Comparison of ENCODE assay signal across 17 cellular contexts in genomic region chr16:86946981-86947380, GRCh38.
A peak's percentile ranks its signal among the peaks of the same experiment; 100 is the strongest.
DNase-seq lines count a peak whose midpoint lies in the region; ATAC-seq, FAIRE-seq and TF ChIP-seq lines count a peak whose summit lies in the region.
"Had no signal": no experiment of that assay in that cellular context is flagged by ENCODE, and none has a peak within 500 bp of the region (broad histone marks: within the 10 kb centered on the region; RNA-seq: fewer than 3 reads in every experiment).

No MANE protein-coding gene starts in this region.

- H3K4me3 ChIP-seq in ACC112 (ENCODE audit: low read depth, low read length) (no peak overlapping the region; the same call in 1 of the 2 replicates), HUES64 (ENCODE audit: low read length) (no peak overlapping the region), H1 (ENCODE audit: extremely low read depth in 1 of 4, insufficient read depth in 2 of 4, low read depth in 3 of 4, low read length in 4 of 4) (no peak overlapping the region), trophoblast cell (ENCODE audit: low read depth, low read length) (no peak overlapping the region)
- H3K4me3 ChIP-seq: GM23338 had no signal

- no peaks in the 10 kb centered on the region for H3K27me3 ChIP-seq in ACC112 (ENCODE audit: insufficient read depth, low read length)
- H3K27me3 ChIP-seq in HUES64 (ENCODE audit: insufficient read depth, low read length) = no peaks in the 10 kb centered on the region
- H3K27me3 ChIP-seq in H1 (replicated peaks in 1 of 4; ENCODE audit: control insufficient read depth in 3 of 4, extremely low read depth in 1 of 4, insufficient read depth in 3 of 4, low read length in 3 of 4) = no peaks in the 10 kb centered on the region
- no peaks in the 10 kb centered on the region for H3K27me3 ChIP-seq in trophoblast cell (ENCODE audit: insufficient read depth, low read length)

- H3K27me3 Mint-ChIP-seq in WTC11 (ENCODE audit: low read depth) = no peaks in the 10 kb centered on the region

- H3K56ac ChIP-seq in H1 (replicated peaks; ENCODE audit: insufficient read length, low read depth, low read length) = no peak overlapping the region

- H3K27ac ChIP-seq in ACC112 (ENCODE audit: low read depth, low read length) (peak overlapping the region; percentile 47), HUES64 (ENCODE audit: low read depth, low read length) (no peak overlapping the region), H1 (ENCODE audit: low read depth, low read length) (no peak overlapping the region), trophoblast cell (ENCODE audit: low read depth, low read length) (no peak overlapping the region)

- no peaks in the 10 kb centered on the region; the same call in 1 of the 2 replicates for H3K9me3 Mint-ChIP-seq in WTC11
- H3K9me3 Mint-ChIP-seq: GM23338 had no signal

- H4K91ac ChIP-seq in H1 (replicated peaks; ENCODE audit: insufficient read length, low read length) (peak overlapping the region; percentile 51), trophoblast cell (ENCODE audit: low read depth, low read length) (peak overlapping the region; percentile 41)

- peaks cover 43% of the 10 kb centered on the region for H3K4me1 ChIP-seq in ACC112 (ENCODE audit: control insufficient read depth, insufficient read depth, low read length, unreplicated experiment)
- peaks cover 15% of the 10 kb centered on the region for H3K4me1 ChIP-seq in HUES64 (ENCODE audit: insufficient read depth, low read length)
- H3K4me1 ChIP-seq in H1 (replicated peaks in 1 of 4; ENCODE audit: control insufficient read depth in 3 of 4, insufficient read depth in 4 of 4, low read length in 3 of 4) = peaks cover 0 to 7% (median 1%) of the 10 kb centered on the region in 4 experiments; a peak in 2 of 7 replicates
- peaks cover 12 to 13% of the 10 kb centered on the region in 2 experiments for H3K4me1 ChIP-seq in trophoblast cell (ENCODE audit: control insufficient read depth in 1 of 2, insufficient read depth in 2 of 2, low read length in 2 of 2)

- H3K4ac ChIP-seq in H1 (replicated peaks; ENCODE audit: insufficient read length, low read depth, low read length) (no peak overlapping the region), trophoblast cell (ENCODE audit: low read depth, low read length) (no peak overlapping the region)

- FAIRE-seq in H1 (lab: Jason Lieb, UNC) = no peak
- FAIRE-seq: GM12891, GM18507 had no signal

- H4K12ac ChIP-seq in trophoblast cell (ENCODE audit: low read depth, low read length) = no peak overlapping the region

- no peak overlapping the region for H3K27ac Mint-ChIP-seq in WTC11
- H3K27ac Mint-ChIP-seq: CD14-positive monocyte, GM23338 had no signal

- peaks cover 0 to 4% of the 10 kb centered on the region in 2 experiments for H4K20me1 ChIP-seq in H1 (replicated peaks in 1 of 2; ENCODE audit: control insufficient read depth in 1 of 2, insufficient read depth in 2 of 2, low read length in 2 of 2)

- H2BK120ac ChIP-seq in H1 (replicated peaks; ENCODE audit: low read depth, low read length) = no peak overlapping the region
- H2BK120ac ChIP-seq in trophoblast cell (ENCODE audit: insufficient read depth, low read length, poor library complexity) = peak overlapping the region; percentile 45

- peaks cover 8% of the 10 kb centered on the region; the same call in 1 of the 2 replicates for H3K23me2 ChIP-seq in H1 (ENCODE audit: low read depth, low read length)

- peaks cover 13% of the 10 kb centered on the region for H3K4me1 Mint-ChIP-seq in WTC11
- H3K4me1 Mint-ChIP-seq: CD14-positive monocyte had no signal

- H3K4me3 Mint-ChIP-seq in WTC11 = no peak overlapping the region
- H3K4me3 Mint-ChIP-seq: CD14-positive monocyte, GM23338 had no signal

- H3K36me3 ChIP-seq in ACC112 (ENCODE audit: insufficient read depth, low read length) (no peaks in the 10 kb centered on the region; the same call in 1 of the 2 replicates), HUES64 (ENCODE audit: insufficient read depth, low read length) (no peaks in the 10 kb centered on the region), H1 (ENCODE audit: control insufficient read depth in 2 of 4, insufficient read depth in 4 of 4, low read length in 3 of 4) (no peaks in the 10 kb centered on the region), trophoblast cell (ENCODE audit: control insufficient read depth in 1 of 2, insufficient read depth in 2 of 2, low read length in 2 of 2) (no peaks in the 10 kb centered on the region)

- H3K4me2 ChIP-seq in H1 (ENCODE audit: insufficient read depth in 1 of 2, low read depth in 2 of 2, low read length in 2 of 2) = no peak overlapping the region
- H3K4me2 ChIP-seq in trophoblast cell (ENCODE audit: low read length) = peak overlapping the region; percentile 20
- H3K4me2 ChIP-seq: GM23338 had no signal

- H3K9me3 ChIP-seq in HUES64 (ENCODE audit: insufficient read depth, low read depth, low read length) (no peaks in the 10 kb centered on the region), H1 (ENCODE audit: insufficient read depth in 2 of 2, low read depth in 1 of 2, low read length in 1 of 2) (no peaks in the 10 kb centered on the region), trophoblast cell (ENCODE audit: insufficient read depth, low read depth, low read length) (no peaks in the 10 kb centered on the region)

- H3K79me2 ChIP-seq in ACC112 (ENCODE audit: control insufficient read depth, insufficient read depth, low read length, unreplicated experiment) = peaks cover 4% of the 10 kb centered on the region
- H3K79me2 ChIP-seq in H1 (ENCODE audit: control insufficient read depth in 1 of 2, insufficient read depth in 2 of 2, low read length in 2 of 2) = no peaks in the 10 kb centered on the region
- H3K79me2 ChIP-seq in trophoblast cell (ENCODE audit: control insufficient read depth, insufficient read depth, low read length, poor library complexity) = peaks cover 4% of the 10 kb centered on the region

- 79% methylated on average over 10 of the region's 10 CpGs for WGBS in HUES64
- WGBS in H1 (ENCODE audit: extremely low coverage in 1 of 2, insufficient coverage in 1 of 2, insufficient read length in 1 of 2, insufficient replicate concordance in 2 of 2, low coverage in 1 of 2, low lambda C conversion rate in 2 of 2, missing lambda C conversion rate in 1 of 2), 2 experiments = 86% methylated on average over 9 of the region's 10 CpGs; no CpG with 5 or more reads in 1 of the 2 experiments
- no CpG with 5 or more reads among the region's 10 CpGs for WGBS in trophoblast cell (ENCODE audit: extremely low coverage, insufficient coverage, insufficient read length)

- ATAC-seq in GM21529 (IDR thresholded peaks at IDR 0.05; ENCODE audit: unreplicated experiment) (no peak), WTC11 (no peak)

- H3K14ac ChIP-seq in H1 (ENCODE audit: insufficient read length) = no peak overlapping the region
- peak overlapping the region; percentile 80 for H3K14ac ChIP-seq in trophoblast cell (ENCODE audit: low read length)

- POLR2A ChIA-PET in H1 (lab: Charles Lee; ENCODE audit: partially characterized antibody) = no interaction called here
- POLR2A ChIA-PET in WTC11 (lab: Charles Lee) = no interaction called here

- 0 out of 2 replicates have a peak overlapping the region, but pooled peaks have one; percentile 25 for H3K9ac ChIP-seq in HUES64 (ENCODE audit: low read depth, low read length)
- H3K9ac ChIP-seq in H1 (replicated peaks in 1 of 4; ENCODE audit: extremely low read depth in 1 of 4, low read depth in 3 of 4, low read length in 3 of 4) = no peak overlapping the region
- H3K9ac ChIP-seq in trophoblast cell (ENCODE audit: low read length) = no peak overlapping the region

- TF ChIP-seq EP300 in H1 (IDR thresholded peaks at IDR 0.05; ENCODE audit: borderline replicate concordance in 1 of 2, low read depth in 2 of 2, low read length in 2 of 2) = no peak

- no peak overlapping the region for H3K23ac ChIP-seq in H1 (ENCODE audit: insufficient read length)
- H3K23ac ChIP-seq in trophoblast cell (ENCODE audit: low read length) = no peak overlapping the region

- H4K5ac ChIP-seq in H1 (ENCODE audit: insufficient read length, low read depth, low read length) = no peak overlapping the region

- peak overlapping the region; percentile 12; the same call in 1 of the 2 replicates for H4K8ac ChIP-seq in H1 (ENCODE audit: extremely low read depth, insufficient read depth, low read length)
- H4K8ac ChIP-seq in trophoblast cell (ENCODE audit: low read depth, low read length) = peak overlapping the region; percentile 3

- no peak for TF ChIP-seq RAD21 in H1 (IDR thresholded peaks at IDR 0.05 in 1 of 2, conservative IDR thresholded peaks at IDR 0.05 in 1 of 2; ENCODE audit: low read depth in 2 of 2, low read length in 2 of 2)

- no peaks in the 10 kb centered on the region for H3K36me3 Mint-ChIP-seq in WTC11
- H3K36me3 Mint-ChIP-seq: CD14-positive monocyte had no signal

- TF ChIP-seq POLR2A in H1 (IDR thresholded peaks at IDR 0.05; ENCODE audit: control extremely low read depth in 1 of 2, low read depth in 2 of 2, low read length in 2 of 2) = no peak

- CTCF ChIA-PET in H1 (lab: Charles Lee; ENCODE audit: partially characterized antibody) (interaction anchor here (1.0 to 2.8 kb wide), 4 partner anchors 12 to 383 kb away, joined by 3 to 10 read pairs (median 3); no protein-coding TSS in a partner anchor), WTC11 (lab: Charles Lee) (interaction anchor here (1.1 to 1.2 kb wide), 2 partner anchors 39 to 73 kb away, joined by 3 to 4 read pairs; no protein-coding TSS in a partner anchor)

- TF ChIP-seq CTCF in H1 (IDR thresholded peaks at IDR 0.05; ENCODE audit: control extremely low read depth in 1 of 3, insufficient read depth in 1 of 3, low read depth in 1 of 3, low read length in 3 of 3) (no peak), WTC11 (IDR thresholded peaks at IDR 0.05) (no peak)

- no peak for DNase-seq in H1 (ENCODE audit: low read depth in 1 of 2, low spot score in 2 of 2)
- DNase-seq in trophoblast cell = no peak
- DNase-seq in NCI-H2107 treated with DMSO at 0.1 percent for 48 hours (lab: John Stamatoyannopoulos, UW; ENCODE audit: unreplicated experiment) = no peak
- DNase-seq in WTC11 (ENCODE audit: low spot score) = no peak
- no peak for DNase-seq in NCI-H187 treated with DMSO at 0.1 percent for 48 hours (lab: John Stamatoyannopoulos, UW)
- DNase-seq: GF-D8, NCI-H1417 treated with DMSO at 0.1 percent for 48 hours, NCI-H2029 treated with DMSO at 0.1 percent for 48 hours, NCI-H510A, NCI-H82 had no signal

- H2BK5ac ChIP-seq in H1 (ENCODE audit: low read depth, low read length) (no peak overlapping the region), trophoblast cell (ENCODE audit: low read depth, low read length, poor library complexity) (no peak overlapping the region)

- H3K79me1 ChIP-seq in H1 (ENCODE audit: low read depth, low read length) = no peaks in the 10 kb centered on the region
- peaks cover 8% of the 10 kb centered on the region for H3K79me1 ChIP-seq in trophoblast cell (ENCODE audit: low read length)

- H2BK12ac ChIP-seq in H1 (ENCODE audit: low read depth, low read length) (peak overlapping the region; percentile 60; the same call in 1 of the 2 replicates), trophoblast cell (ENCODE audit: low read length) (peak overlapping the region; percentile 83)

- H2AFZ ChIP-seq in ACC112 (ENCODE audit: low read length, unreplicated experiment) = no peak overlapping the region
- H2AFZ ChIP-seq in H1 (ENCODE audit: low read length) = no peak overlapping the region
- H2AFZ ChIP-seq in trophoblast cell (ENCODE audit: insufficient read depth, low read length, poor library complexity) = no peak overlapping the region
- H2AFZ ChIP-seq: GM23338 had no signal

- H2AK5ac ChIP-seq in H1 (ENCODE audit: low read depth, low read length) (no peak overlapping the region), trophoblast cell (ENCODE audit: low read length) (peak overlapping the region; percentile 46)

- H2BK20ac ChIP-seq in H1 (ENCODE audit: low read length) = no peak overlapping the region

- H3K18ac ChIP-seq in H1 (ENCODE audit: extremely low read depth, low read length) = no peak overlapping the region
- H3K18ac ChIP-seq in trophoblast cell (ENCODE audit: low read length) = peak overlapping the region; percentile 81

- no peak overlapping the region for H2BK15ac ChIP-seq in H1 (ENCODE audit: low read length)
